ENCODE assay signal across 9 cellular contexts in the genomic region with DNA sequence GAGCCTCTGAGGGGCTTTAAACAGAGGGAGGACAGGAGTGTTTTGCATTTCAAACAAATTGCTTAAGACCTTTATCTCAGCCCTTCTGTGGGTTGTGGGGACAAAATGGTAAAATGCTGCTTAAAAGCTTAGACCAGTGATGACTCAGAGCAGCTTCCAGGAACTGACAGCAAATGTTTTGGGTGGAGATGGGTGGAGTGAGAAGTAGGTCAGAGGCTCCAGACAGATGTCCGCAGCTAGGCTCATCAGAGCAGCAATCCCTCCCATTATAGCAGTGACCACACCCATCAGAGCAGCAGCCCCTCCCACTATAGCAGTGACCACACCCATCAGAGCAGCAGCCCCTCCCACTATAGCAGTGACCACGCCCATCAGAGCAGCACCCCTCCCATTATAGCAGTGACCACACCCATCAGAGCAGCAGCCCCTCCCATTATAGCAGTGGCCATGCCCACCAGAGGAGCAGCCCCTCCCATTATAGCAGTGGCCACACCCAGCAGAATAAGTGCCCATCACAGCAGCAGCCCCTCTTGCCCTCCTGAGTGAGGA.
DNase-seq lines count a peak whose midpoint lies in the region; ATAC-seq and TF ChIP-seq lines count a peak whose summit lies in the region.
"Had no signal": no experiment of that assay in that cellular context is flagged by ENCODE, and none has a peak within 500 bp of the region (broad histone marks: within the 10 kb centered on the region; RNA-seq: fewer than 3 reads in every experiment).

No MANE protein-coding gene starts in this region.

- DNase-seq in NCI-H2227 (lab: John Stamatoyannopoulos, UW; ENCODE audit: unreplicated experiment) (peak; percentile 17), NCI-H2227 treated with DMSO at 0.1 percent for 48 hours (lab: John Stamatoyannopoulos, UW) (no peak), T-helper 9 cell (peak; percentile 23), fibroblast of villous mesenchyme (ENCODE audit: low read depth) (peak; percentile 80)
- DNase-seq in stimulated activated CD8-positive, alpha-beta memory T cell treated with anti-CD3 and anti-CD28 coated beads, Interleukin-12 subunit alpha, Interleukin-12 subunit beta, amount 100 ng/mL, for 24 hours (ENCODE audit: extremely low read depth): peak; percentile 7

- no peak for ATAC-seq in HG03520 (IDR thresholded peaks at IDR 0.05; ENCODE audit: unreplicated experiment)
- no peak for ATAC-seq in HG02970 (IDR thresholded peaks at IDR 0.05; ENCODE audit: low FRiP score, unreplicated experiment)
- no peak for ATAC-seq in GM18519 (IDR thresholded peaks at IDR 0.05; ENCODE audit: low FRiP score, unreplicated experiment)

- no peak for TF ChIP-seq CTCF in fibroblast of villous mesenchyme (IDR thresholded peaks at IDR 0.05; ENCODE audit: insufficient read depth, low read depth, low read length)

- H3K4me3 ChIP-seq in fibroblast of villous mesenchyme (ENCODE audit: low read depth, low read length): no peak overlapping the region
- H3K4me3 ChIP-seq: upper lobe of left lung had no signal
